8 cellular contexts compared by ENCODE assay signal in the genomic region with DNA sequence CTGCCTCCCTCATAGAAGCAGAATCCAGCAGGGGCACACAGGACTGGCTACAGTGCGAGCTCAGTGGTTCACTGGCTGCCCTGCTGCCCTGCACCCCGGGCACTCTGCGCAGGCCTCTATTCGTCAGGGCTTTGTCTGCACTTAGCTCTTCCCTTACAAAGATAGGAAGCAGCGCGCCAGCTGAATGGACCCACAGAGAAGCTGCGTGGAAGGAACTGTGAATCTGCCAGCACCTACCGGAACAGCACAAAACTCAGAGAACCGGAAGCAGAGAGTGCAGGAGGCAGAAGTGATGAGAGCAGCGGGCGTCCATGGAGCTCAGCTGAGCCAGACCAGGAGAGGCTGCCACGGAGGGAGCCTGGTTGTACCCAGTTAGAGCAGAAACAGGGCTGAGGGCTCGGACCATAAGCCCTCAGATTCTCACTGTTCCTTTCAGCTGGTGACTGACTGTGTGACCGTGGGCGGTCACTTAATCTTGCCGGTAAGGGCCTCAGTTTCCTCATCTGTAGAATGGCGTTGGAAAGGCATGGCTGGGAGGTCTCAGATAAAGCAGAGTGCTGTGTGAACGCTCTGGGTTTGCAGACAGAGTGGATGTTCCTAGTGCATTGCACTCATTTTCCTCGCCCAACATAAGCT. TPM values are rescaled to one million over a fixed set of nuclear protein-coding genes. Genes with fewer than 3 reads are reported as not detected.
DNase-seq lines count a peak whose midpoint lies in the region; ATAC-seq and TF ChIP-seq lines count a peak whose summit lies in the region.

No MANE protein-coding gene starts in this region.

- H3K9me3 ChIP-seq in ascending aorta (no peaks in the 10 kb centered on the region), adrenal gland (replicated peaks in 1 of 3) (no peaks in the 10 kb centered on the region)

- no peak for ATAC-seq in naive thymus-derived CD8-positive, alpha-beta T cell
- no peak for ATAC-seq in HG02588 (IDR thresholded peaks at IDR 0.05; ENCODE audit: unreplicated experiment)
- no peak for ATAC-seq in GM18520 (IDR thresholded peaks at IDR 0.05; ENCODE audit: unreplicated experiment)

- H3K4me1 Mint-ChIP-seq in naive thymus-derived CD8-positive, alpha-beta T cell = peaks cover 4 to 35% (median 19%) of the 10 kb centered on the region in 4 donors

- H3K27me3 Mint-ChIP-seq in naive thymus-derived CD8-positive, alpha-beta T cell = peaks cover 0 to 9% (median 9%) of the 10 kb centered on the region in 5 donors

- intact Hi-C loops in ascending aorta (cut with DNase I) (loop anchor here (1.0 to 5.0 kb wide), 7 partner anchors 23 to 335 kb away; partner anchors contain the start of genes E2F6, ROCK2 and SLC66A3), adrenal gland (cut with DNase I) (loop anchor here (5.0 to 10.0 kb wide), 4 partner anchors 105 to 283 kb away; no protein-coding TSS in a partner anchor)

- H3K27me3 ChIP-seq in HL-60 (ENCODE audit: insufficient read depth, poor library complexity, severe bottlenecking) (peaks cover 3% of the 10 kb centered on the region), ascending aorta (no peaks in the 10 kb centered on the region), adrenal gland (no peaks in the 10 kb centered on the region)

- peak overlapping the region; percentile 66 to 96 (median 90) for H3K27ac Mint-ChIP-seq in naive thymus-derived CD8-positive, alpha-beta T cell

- no peak overlapping the region for H3K27ac ChIP-seq in HL-60 (replicated peaks)
- no peak overlapping the region for H3K27ac ChIP-seq in ascending aorta
- no peak overlapping the region for H3K27ac ChIP-seq in adrenal gland

- H3K36me3 ChIP-seq in ascending aorta = no peaks in the 10 kb centered on the region
- H3K36me3 ChIP-seq in adrenal gland (replicated peaks in 1 of 2) = no peaks in the 10 kb centered on the region

- DNase-seq in Ammon's horn (ENCODE audit: low spot score) (peak; percentile 67), HL-60 (ENCODE audit: low read depth in 1 of 2, low spot score in 1 of 2) (peak; percentile 49 to 66), ascending aorta (ENCODE audit: low spot score in 2 of 2) (no peak), adrenal gland (no peak)
- DNase-seq in naive thymus-derived CD8-positive, alpha-beta T cell = no peak
- no peak for DNase-seq in effector CD8-positive, alpha-beta T cell (lab: John Stamatoyannopoulos, UW)

- TF ChIP-seq CTCF in HL-60 (IDR thresholded peaks at IDR 0.05; ENCODE audit: insufficient read depth, low read length) (no peak), ascending aorta (IDR thresholded peaks at IDR 0.05) (no peak), adrenal gland (IDR thresholded peaks at IDR 0.05) (no peak)

- POLR2A ChIA-PET in naive thymus-derived CD8-positive, alpha-beta T cell (lab: Charles Lee) = interaction anchor here (0.8 to 2.9 kb wide), 5 partner anchors 22 to 334 kb away, joined by 3 to 22 read pairs (median 13); partner anchors contain the start of genes E2F6, PDIA6, ROCK2 and SLC66A3

- peaks cover 0 to 2% (median 0%) of the 10 kb centered on the region in 3 donors for H3K36me3 Mint-ChIP-seq in naive thymus-derived CD8-positive, alpha-beta T cell

- H3K4me3 ChIP-seq in HL-60 (replicated peaks; ENCODE audit: insufficient read depth, low read length) = peak overlapping the region; percentile 41
- peak overlapping the region; percentile 66 to 73 for H3K4me3 ChIP-seq in ascending aorta
- H3K4me3 ChIP-seq in adrenal gland = peak overlapping the region in 1 of 4 donors; percentile 57

- H3K4me1 ChIP-seq in ascending aorta (peaks cover 4 to 24% of the 10 kb centered on the region in 2 donors), adrenal gland (replicated peaks in 1 of 2) (peaks cover 16 to 19% of the 10 kb centered on the region in 2 donors)

- no peaks in the 10 kb centered on the region for H3K9me3 Mint-ChIP-seq in naive thymus-derived CD8-positive, alpha-beta T cell

- 67 to 74% (median 71%) methylated on average over 18 to 19 of the region's 19 CpGs for WGBS in adrenal gland, 4 donors

- H3K4me3 Mint-ChIP-seq in naive thymus-derived CD8-positive, alpha-beta T cell = peak overlapping the region; percentile 80 to 95 (median 88)

- TF ChIP-seq POLR2A in adrenal gland (IDR thresholded peaks at IDR 0.05) = no peak

RNA-seq across cellular contexts. Expression of gene SLC66A3, which starts 23.1 kb away (rescaled TPM):
- 52.6 TPM for total RNA-seq in ascending aorta
- 10 to 100 TPM; 18.2 to 19.3 TPM for total RNA-seq in naive thymus-derived CD8-positive, alpha-beta T cell
- polyA plus RNA-seq in naive thymus-derived CD8-positive, alpha-beta T cell = 10 to 100 TPM; 37.0 to 65.6 (median 37.1) TPM
- 100 to 1,000 TPM in 3 of 8 donors, 10 to 100 TPM in 5; 21.3 to 162 (median 57.1) TPM for total RNA-seq in adrenal gland
- 10 to 100 TPM; 13.0 to 33.1 (median 18.9) TPM for polyA plus RNA-seq in adrenal gland

Comparison
In these comparisons a context has a peak if more than half of its experiments do, and no peak if none do; other contexts are left out.
1. DNase-seq: peak in Ammon's horn (single experiment) and HL-60 (2 of 2); none in ascending aorta (0 of 2), naive thymus-derived CD8-positive, alpha-beta T cell (0 of 10), effector CD8-positive, alpha-beta T cell (single experiment) and adrenal gland (0 of 7).